11 cellular contexts compared by ENCODE assay signal in the genomic region with DNA sequence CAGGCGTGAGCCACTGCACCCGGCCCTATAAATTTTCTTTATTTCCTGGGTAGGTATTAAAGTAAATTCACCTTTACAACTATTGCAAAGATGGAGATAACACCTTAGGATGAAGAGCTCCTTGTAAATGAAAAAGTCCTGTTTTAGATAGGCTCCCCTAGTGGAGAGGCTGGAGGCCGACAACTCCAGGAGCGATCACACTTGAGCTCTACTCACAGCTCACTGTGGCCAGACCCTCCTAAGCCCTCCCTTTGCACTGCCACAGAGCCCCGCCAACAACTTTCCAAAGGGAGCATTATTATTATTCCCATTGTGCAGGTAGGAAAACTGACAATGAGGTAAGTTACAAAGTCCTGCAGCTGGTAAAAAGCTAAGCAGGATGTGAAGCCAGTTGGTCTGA.
A peak's percentile ranks its signal among the peaks of the same experiment; 100 is the strongest.
DNase-seq lines count a peak whose midpoint lies in the region; ATAC-seq, FAIRE-seq and TF ChIP-seq lines count a peak whose summit lies in the region.
"Had no signal": no experiment of that assay in that cellular context is flagged by ENCODE, and none has a peak within 500 bp of the region (broad histone marks: within the 10 kb centered on the region; RNA-seq: fewer than 3 reads in every experiment).

No MANE protein-coding gene starts in this region.

- H3K4me3 ChIP-seq in BLaER1 (no peak overlapping the region), SJSA1 (no peak overlapping the region)
- H3K4me3 ChIP-seq: esophagus muscularis mucosa had no signal

- TF ChIP-seq POLR2A in H54 (IDR thresholded peaks at IDR 0.05; ENCODE audit: low read depth, low read length), result no peak

- no peak overlapping the region for H3K9ac ChIP-seq in BLaER1

- H3K4me1 ChIP-seq in BLaER1, result peaks cover 25% of the 10 kb centered on the region
- peaks cover 79% of the 10 kb centered on the region for H3K4me1 ChIP-seq in SJSA1 (replicated peaks)

- no peak for FAIRE-seq in H54 (lab: Jason Lieb, UNC)
- FAIRE-seq: urothelium cell line had no signal

- no peaks in the 10 kb centered on the region for H3K36me3 ChIP-seq in BLaER1
- H3K36me3 ChIP-seq in SJSA1, result no peaks in the 10 kb centered on the region
- H3K36me3 ChIP-seq: esophagus muscularis mucosa had no signal

- no peaks in the 10 kb centered on the region for H4K20me1 ChIP-seq in BLaER1

- 0 out of 2 replicates have a peak overlapping the region, but pooled peaks have one; percentile 51 for H3K4me2 ChIP-seq in BLaER1

- DNase-seq in H54 (ENCODE audit: insufficient read length, low spot score) (peak; percentile 67), SJSA1 (ENCODE audit: low read depth in 1 of 2, low spot score in 2 of 2) (no peak), iPS-NIHi11 (ENCODE audit: low spot score) (peak; percentile 48), AG08396 (ENCODE audit: low spot score) (no peak), NCI-H1105 (lab: John Stamatoyannopoulos, UW) (no peak), NCI-H146 (lab: John Stamatoyannopoulos, UW) (no peak)
- DNase-seq: GF-D8 had no signal

- no peak for ATAC-seq in GM19455 (IDR thresholded peaks at IDR 0.05; ENCODE audit: unreplicated experiment)

- H3K27ac ChIP-seq in BLaER1 (no peak overlapping the region), SJSA1 (peak overlapping the region; percentile 5; the same call in 1 of the 2 replicates)
- H3K27ac ChIP-seq: esophagus muscularis mucosa had no signal

- H3K9me3 ChIP-seq in BLaER1, result no peaks in the 10 kb centered on the region
- no peaks in the 10 kb centered on the region for H3K9me3 ChIP-seq in SJSA1 (replicated peaks)
- H3K9me3 ChIP-seq: esophagus muscularis mucosa had no signal

- H3K27me3 ChIP-seq in BLaER1 (no peaks in the 10 kb centered on the region), SJSA1 (replicated peaks) (no peaks in the 10 kb centered on the region)

Comparison
In these comparisons a context has a peak if more than half of its experiments do, and no peak if none do; other contexts are left out.
1. DNase-seq: peak in H54 (single experiment) and iPS-NIHi11 (single experiment); none in SJSA1 (0 of 2), AG08396 (single experiment), NCI-H1105 (single experiment) and NCI-H146 (single experiment).